Comparison of ENCODE assay signal across 23 cellular contexts in genomic region chr10:72007246-72007892, GRCh38. TPM values are rescaled to one million over a fixed set of nuclear protein-coding genes. Genes with fewer than 3 reads are reported as not detected.
DNase-seq lines count a peak whose midpoint lies in the region; FAIRE-seq and TF ChIP-seq lines count a peak whose summit lies in the region.
"Had no signal": no experiment of that assay in that cellular context is flagged by ENCODE, and none has a peak within 500 bp of the region (broad histone marks: within the 10 kb centered on the region; RNA-seq: fewer than 3 reads in every experiment).

No MANE protein-coding gene starts in this region.

- no peaks in the 10 kb centered on the region for H3K36me3 Mint-ChIP-seq in activated naive CD4-positive, alpha-beta T cell treated with anti-CD3 and anti-CD28 coated beads, Interleukin-2, amount 10 ng/mL, durations not matched to agents 7 days and 5 days

- no peaks in the 10 kb centered on the region for H3K27me3 Mint-ChIP-seq in activated naive CD4-positive, alpha-beta T cell treated with anti-CD3 and anti-CD28 coated beads, Interleukin-2, amount 10 ng/mL, durations not matched to agents 7 days and 5 days

- H3K27ac ChIP-seq in caudate nucleus (ENCODE audit: low read depth, low read length) (peak overlapping the region; percentile 95), kidney (ENCODE audit: low read depth in 2 of 2, low read length in 2 of 2) (no peak overlapping the region), rectal smooth muscle tissue (ENCODE audit: low read depth, low read length) (peak overlapping the region; percentile 97)
- H3K27ac ChIP-seq: C4-2B, KMS-11 had no signal

- H3K36me3 ChIP-seq in kidney (ENCODE audit: control insufficient read depth in 1 of 2, insufficient read depth in 2 of 2, low read length in 2 of 2): peaks cover 2 to 13% of the 10 kb centered on the region in 2 donors
- H3K36me3 ChIP-seq in rectal smooth muscle tissue (ENCODE audit: control insufficient read depth, insufficient read depth, low read length): no peaks in the 10 kb centered on the region

- no peaks in the 10 kb centered on the region for H3K4me1 Mint-ChIP-seq in activated naive CD4-positive, alpha-beta T cell treated with anti-CD3 and anti-CD28 coated beads, Interleukin-2, amount 10 ng/mL, durations not matched to agents 7 days and 5 days

- FAIRE-seq in kidney (lab: Jason Lieb, UNC) (no peak), GM19239 (lab: Jason Lieb, UNC) (no peak)
- FAIRE-seq: A549, GM12891, small intestine had no signal

- H3K27me3 ChIP-seq in rectal smooth muscle tissue (ENCODE audit: control insufficient read depth, insufficient read depth, low read length): no peaks in the 10 kb centered on the region

- H3K9me3 Mint-ChIP-seq in activated naive CD4-positive, alpha-beta T cell treated with anti-CD3 and anti-CD28 coated beads, Interleukin-2, amount 10 ng/mL, durations not matched to agents 7 days and 5 days: no peaks in the 10 kb centered on the region

- CTCF ChIA-PET in activated naive CD4-positive, alpha-beta T cell treated with anti-CD3 and anti-CD28 coated beads, Interleukin-2, amount 10 ng/mL, durations not matched to agents 7 days and 5 days (lab: Charles Lee): no interaction called here

- no peak for TF ChIP-seq CTCF in kidney (IDR thresholded peaks at IDR 0.05; ENCODE audit: borderline replicate concordance, extremely low read depth, insufficient read depth)

- no peak overlapping the region for H3K9ac ChIP-seq in kidney (ENCODE audit: low read length in 2 of 2)
- no peak overlapping the region for H3K9ac ChIP-seq in rectal smooth muscle tissue (ENCODE audit: low read length)
- H3K9ac ChIP-seq: KMS-11 had no signal

- H3K4me3 ChIP-seq in kidney (ENCODE audit: low read length in 2 of 2) (no peak overlapping the region), rectal smooth muscle tissue (ENCODE audit: low read length) (no peak overlapping the region)
- H3K4me3 ChIP-seq: A549 had no signal

- peaks cover 13 to 20% of the 10 kb centered on the region in 2 donors for H3K4me1 ChIP-seq in kidney (ENCODE audit: control insufficient read depth in 1 of 2, insufficient read depth in 1 of 2, low read depth in 1 of 2, low read length in 2 of 2)
- H3K4me1 ChIP-seq in rectal smooth muscle tissue (ENCODE audit: control insufficient read depth, insufficient read depth, low read length): peaks cover 34% of the 10 kb centered on the region

- no peak overlapping the region for H3K4me3 Mint-ChIP-seq in activated naive CD4-positive, alpha-beta T cell treated with anti-CD3 and anti-CD28 coated beads, Interleukin-2, amount 10 ng/mL, durations not matched to agents 7 days and 5 days

- DNase-seq in Ammon's horn (ENCODE audit: low spot score): peak; percentile 65
- peak in 10 of 61 donors; percentile 15 to 58 (median 30) for DNase-seq in caudate nucleus (lab: John Stamatoyannopoulos, UW)
- peak; percentile 86 for DNase-seq in kidney
- DNase-seq in stimulated activated CD8-positive, alpha-beta memory T cell treated with anti-CD3 and anti-CD28 coated beads, Interleukin-4, amount 100 ng/mL, for 48 hours: no peak
- no peak for DNase-seq in activated naive CD4-positive, alpha-beta T cell treated with anti-CD3 and anti-CD28 coated beads, Interleukin-2, amount 10 ng/mL, durations not matched to agents 7 days and 5 days
- DNase-seq in GM19239 (ENCODE audit: insufficient read length, low spot score): no peak
- no peak for DNase-seq in SKM-1 treated with dmso at 0.1 percent for 144 hours (lab: John Stamatoyannopoulos, UW; ENCODE audit: unreplicated experiment)
- DNase-seq: activated effector memory CD4-positive, alpha-beta T cell treated with Interleukin-2 at 50 U/mL for 16 hours; amniotic stem cell; DMS 273 treated with DMSO at 0.1 percent for 48 hours; left colon; NCI-H1105; NCI-H69; occipital lobe; small intestine; stimulated activated CD4-positive, alpha-beta T cell treated with anti-CD3 and anti-CD28 coated beads, Interleukin-4, amount 100 ng/mL, for 1 hour; T-helper 9 cell had no signal

- no peaks in the 10 kb centered on the region for H3K9me3 ChIP-seq in kidney (ENCODE audit: control insufficient read depth in 1 of 2, low read length in 2 of 2)
- H3K9me3 ChIP-seq: A549 had no signal

- H3K27ac Mint-ChIP-seq in activated naive CD4-positive, alpha-beta T cell treated with anti-CD3 and anti-CD28 coated beads, Interleukin-2, amount 10 ng/mL, durations not matched to agents 7 days and 5 days: no peak overlapping the region

- intact Hi-C loops in kidney (cut with DNase I): no loop called here

RNA-seq across cellular contexts. Expression of gene CHST3, which starts 43.2 kb away (rescaled TPM):
- total RNA-seq in kidney: 31.5 TPM
- 9.1 TPM for polyA plus RNA-seq in kidney (ENCODE audit: insufficient read depth, low read depth, low replicate concordance)
- total RNA-seq: OCI-LY7 had no signal

Comparison
In these comparisons a context has a peak if more than half of its experiments do, and no peak if none do; other contexts are left out.
1. DNase-seq: peak in Ammon's horn (single experiment) and kidney (single experiment); none in stimulated activated CD8-positive, alpha-beta memory T cell treated with anti-CD3 and anti-CD28 coated beads, Interleukin-4, amount 100 ng/mL, for 48 hours (single experiment), activated naive CD4-positive, alpha-beta T cell treated with anti-CD3 and anti-CD28 coated beads, Interleukin-2, amount 10 ng/mL, durations not matched to agents 7 days and 5 days (single experiment), GM19239 (single experiment) and SKM-1 treated with dmso at 0.1 percent for 144 hours (single experiment).
2. H3K27ac ChIP-seq: peak in caudate nucleus (single experiment) and rectal smooth muscle tissue (single experiment); none in kidney (0 of 2).